ENCODE assay signal across 1 cellular context in the genomic region with DNA sequence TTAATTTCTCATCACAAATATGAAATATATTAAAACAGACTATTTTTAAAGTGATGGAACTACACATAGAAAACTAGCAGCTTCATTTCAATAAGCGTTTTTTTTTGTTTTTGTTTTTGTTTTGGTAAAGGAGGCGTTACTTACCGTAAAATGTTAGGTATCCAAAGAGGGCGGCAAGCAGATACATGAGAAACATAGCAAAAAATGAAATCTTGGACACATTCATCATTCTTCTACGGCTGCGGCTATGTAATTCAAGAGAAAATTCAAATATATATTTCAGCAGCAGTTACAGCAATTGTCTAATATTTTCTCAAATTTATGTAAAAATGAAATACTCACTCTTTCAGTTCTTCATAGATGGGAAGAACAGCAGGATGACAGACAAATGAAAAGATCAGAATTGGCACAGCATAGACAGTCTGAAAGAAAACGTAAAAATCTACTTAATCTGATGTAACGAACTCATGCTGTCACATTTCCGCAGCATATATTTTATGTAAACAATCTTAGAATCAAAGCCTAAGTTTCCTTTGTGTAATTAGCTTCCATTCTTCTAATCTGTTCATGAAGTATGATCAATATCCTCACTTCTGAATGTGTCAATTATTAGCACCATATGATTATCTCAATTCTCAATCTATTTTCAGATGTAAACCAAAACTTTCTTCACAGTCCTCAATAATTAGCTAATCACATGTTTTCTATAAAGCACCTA.
TF ChIP-seq lines count a peak whose summit lies in the region.

No MANE protein-coding gene starts in this region.

TF ChIP-seq in endothelial cell of umbilical vein, 7 proteins besides CTCF, POLR2A, EP300 and RAD21:
- TF ChIP-seq EZH2 (IDR thresholded peaks at IDR 0.05; ENCODE audit: borderline replicate concordance, low read depth, low read length, severe bottlenecking) (no peak), POLR2AphosphoS5 (IDR thresholded peaks at IDR 0.05; ENCODE audit: insufficient read depth, low read depth, low read length) (no peak), JUN (IDR thresholded peaks at IDR 0.05; ENCODE audit: borderline replicate concordance, insufficient read depth, insufficient read length, low read depth) (no peak), MYC (IDR thresholded peaks at IDR 0.05; ENCODE audit: low read depth, low read length) (no peak), GATA2 (IDR thresholded peaks at IDR 0.05; ENCODE audit: insufficient read depth, insufficient read length, low read depth, low read length) (no peak), FOS (IDR thresholded peaks at IDR 0.05; ENCODE audit: borderline replicate concordance, insufficient read depth, low read length) (no peak)
- TF ChIP-seq, protein P1, sequence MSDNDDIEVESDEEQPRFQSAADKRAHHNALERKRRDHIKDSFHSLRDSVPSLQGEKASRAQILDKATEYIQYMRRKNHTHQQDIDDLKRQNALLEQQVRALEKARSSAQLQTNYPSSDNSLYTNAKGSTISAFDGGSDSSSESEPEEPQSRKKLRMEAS (IDR thresholded peaks at IDR 0.05; ENCODE audit: insufficient read depth, insufficient read length), result no peak
